8 cellular contexts compared by ENCODE assay signal in the genomic region with DNA sequence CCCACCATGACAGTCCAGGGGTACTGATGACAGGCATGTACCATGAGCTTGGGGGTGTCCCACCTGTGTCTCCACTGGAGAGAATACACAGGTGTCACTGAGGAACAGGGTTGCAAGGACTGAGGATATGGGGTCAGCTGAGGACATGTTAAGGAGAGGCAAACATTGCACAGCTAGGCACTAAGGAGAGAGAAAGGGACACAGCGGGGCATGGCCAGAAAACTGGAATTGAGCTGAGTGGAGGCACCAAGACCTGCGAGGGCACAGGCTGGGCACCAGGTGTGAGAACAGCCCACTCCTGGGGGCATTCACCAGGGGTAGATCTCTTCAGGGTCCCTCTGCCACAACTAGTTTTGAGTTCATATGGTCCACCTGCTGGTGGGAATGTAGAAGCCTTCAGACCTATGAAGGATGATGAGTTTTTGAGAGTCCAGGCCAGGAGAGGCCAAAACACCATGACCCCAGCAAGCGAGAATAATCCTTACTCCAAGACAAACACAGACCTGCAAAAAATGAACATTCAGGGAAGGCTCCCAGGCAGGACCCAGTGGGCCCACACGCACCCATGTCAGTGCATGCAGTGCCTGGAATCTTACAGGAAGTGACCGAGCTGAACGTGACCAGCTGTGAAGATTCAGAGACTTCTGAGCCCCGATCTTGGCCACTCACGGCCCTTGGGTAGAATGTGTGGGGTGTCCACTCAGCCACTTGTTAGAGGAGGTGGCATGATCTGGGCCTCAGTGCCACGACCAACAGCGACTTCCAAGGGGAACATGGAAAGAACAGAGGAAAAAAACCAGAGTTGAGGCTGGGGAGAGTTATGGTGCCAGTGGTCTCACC. TPM values are rescaled to one million over a fixed set of nuclear protein-coding genes. Genes with fewer than 3 reads are reported as not detected.
DNase-seq lines count a peak whose midpoint lies in the region; ATAC-seq and TF ChIP-seq lines count a peak whose summit lies in the region.

No MANE protein-coding gene starts in this region.

- H3K9me3 Mint-ChIP-seq in IgD-negative memory B cell (peaks cover 0 to 1% (median 0%) of the 10 kb centered on the region in 3 donors), MCF 10A (ENCODE audit: unreplicated experiment) (no peaks in the 10 kb centered on the region), naive B cell (no peaks in the 10 kb centered on the region)

- H3K27me3 Mint-ChIP-seq in IgD-negative memory B cell: no peaks in the 10 kb centered on the region
- no peaks in the 10 kb centered on the region for H3K27me3 Mint-ChIP-seq in MCF 10A (ENCODE audit: insufficient read depth, unreplicated experiment)
- no peaks in the 10 kb centered on the region for H3K27me3 Mint-ChIP-seq in naive B cell

- no peak for ATAC-seq in naive B cell (ENCODE audit: low read depth in 2 of 2)
- no peak for ATAC-seq in HG03159 (IDR thresholded peaks at IDR 0.05; ENCODE audit: unreplicated experiment)

- peaks cover 15 to 24% (median 22%) of the 10 kb centered on the region in 3 donors for H3K4me1 Mint-ChIP-seq in IgD-negative memory B cell
- peaks cover 26% of the 10 kb centered on the region for H3K4me1 Mint-ChIP-seq in MCF 10A (ENCODE audit: insufficient read depth, unreplicated experiment)
- H3K4me1 Mint-ChIP-seq in naive B cell: peaks cover 30 to 32% (median 31%) of the 10 kb centered on the region in 3 donors

- CTCF ChIA-PET in MCF 10A (lab: Yijun Ruan, JAX): interaction anchor here (0.9 to 2.1 kb wide), 3 partner anchors 11 to 20 kb away, joined by 3 to 6 read pairs (median 3); a partner anchor contains a TSS

- H3K36me3 Mint-ChIP-seq in IgD-negative memory B cell (peaks cover 2% of the 10 kb centered on the region), MCF 10A (ENCODE audit: insufficient read depth, unreplicated experiment) (peaks cover 22% of the 10 kb centered on the region), naive B cell (no peaks in the 10 kb centered on the region)

- TF ChIP-seq CTCF in MCF 10A (IDR thresholded peaks at IDR 0.05; ENCODE audit: unreplicated experiment): no peak

- intact Hi-C loops in MCF 10A (cut with micrococcal nuclease): loop anchor here (5.0 kb wide), 1 partner anchor 45 kb away; a partner anchor contains a TSS

- DNase-seq in CD1c-positive myeloid dendritic cell (ENCODE audit: extremely low spot score) (peak; percentile 18), MCF 10A (ENCODE audit: unreplicated experiment) (no peak), naive B cell (no peak), T1000 (lab: John Stamatoyannopoulos, UW) (no peak), COR-L47 (lab: John Stamatoyannopoulos, UW) (no peak), NCI-H128 (lab: John Stamatoyannopoulos, UW; ENCODE audit: unreplicated experiment) (no peak)

- peak overlapping the region in 2 of 3 donors; percentile 59 to 95 for H3K27ac Mint-ChIP-seq in IgD-negative memory B cell
- peak overlapping the region; percentile 95 for H3K27ac Mint-ChIP-seq in MCF 10A (ENCODE audit: low read depth, unreplicated experiment)
- H3K27ac Mint-ChIP-seq in naive B cell: peak overlapping the region; percentile 93 to 99 (median 96)

- peak overlapping the region; percentile 97 to 99 (median 98) for H3K4me3 Mint-ChIP-seq in IgD-negative memory B cell
- peak overlapping the region; percentile 81 for H3K4me3 Mint-ChIP-seq in MCF 10A (ENCODE audit: unreplicated experiment)
- H3K4me3 Mint-ChIP-seq in naive B cell: peak overlapping the region; percentile 92 to 98 (median 98)

- POLR2A ChIA-PET in MCF 10A (lab: Yijun Ruan, JAX): interaction anchor here (0.6 to 0.8 kb wide), 3 partner anchors 15 to 159 kb away, joined by 3 to 4 read pairs (median 3); a partner anchor contains a TSS

- BruUV-seq in MCF 10A (replicated peaks; lab: Mats Ljungman, UMichigan): no TSS peak

RNA-seq across cellular contexts. Expression of a gene that starts 1.4 kb away (rescaled TPM):
- polyA plus RNA-seq in IgD-negative memory B cell (3.5 TPM), naive B cell (ENCODE audit: low read depth in 6 of 6) (1 to 10 TPM; 3.6 to 6.2 (median 4.5) TPM)
- total RNA-seq in MCF 10A (2022): 14.6 and 18.1 TPM in 2 replicates

RNA-seq across cellular contexts. Expression of a gene that starts 11.6 kb away (rescaled TPM):
- polyA plus RNA-seq in IgD-negative memory B cell: not detected
- 0.63 and 0.98 TPM in 2 replicates for total RNA-seq in MCF 10A (2022)
- polyA plus RNA-seq in naive B cell (ENCODE audit: low read depth in 6 of 6): not detected

RNA-seq across cellular contexts. Expression of a gene that starts 20.0 kb away (rescaled TPM):
- polyA plus RNA-seq in IgD-negative memory B cell (1,545 TPM), naive B cell (ENCODE audit: low read depth in 6 of 6) (1,000 to 10,000 TPM; 1,545 to 2,332 (median 1,783) TPM)
- total RNA-seq in MCF 10A (2022): 1,779 and 1,872 TPM in 2 replicates

RNA-seq across cellular contexts. Expression of a gene that starts 26.2 kb away (rescaled TPM):
- polyA plus RNA-seq in IgD-negative memory B cell (8.0 TPM), naive B cell (ENCODE audit: low read depth in 6 of 6) (10 to 100 TPM in 2 of 6 donors, 1 to 10 TPM in 4; 7.5 to 13.5 (median 8.5) TPM)
- 1.5 and 1.7 TPM in 2 replicates for total RNA-seq in MCF 10A (2022)

RNA-seq across cellular contexts. Expression of a gene that starts 32.9 kb away (rescaled TPM):
- polyA plus RNA-seq in IgD-negative memory B cell (0.53 TPM), naive B cell (ENCODE audit: low read depth in 6 of 6) (1 to 10 TPM in 5 of 6 donors, not detected in 1; 2.1 to 3.8 (median 3.2) TPM)
- not detected in 2 replicates for total RNA-seq in MCF 10A (2022)
